Comparison of ENCODE assay signal across 8 cellular contexts in genomic region chr13:30551194-30551593, GRCh38.
DNase-seq lines count a peak whose midpoint lies in the region; ATAC-seq and TF ChIP-seq lines count a peak whose summit lies in the region.

No MANE protein-coding gene starts in this region.

- H3K27ac Mint-ChIP-seq in activated naive CD4-positive, alpha-beta T cell treated with anti-CD3 and anti-CD28 coated beads, Interleukin-2, amount 10 ng/mL, durations not matched to agents 7 days and 5 days, result no peak overlapping the region
- no peak overlapping the region for H3K27ac Mint-ChIP-seq in T-cell

- no peaks in the 10 kb centered on the region for H3K9me3 ChIP-seq in hepatocyte (ENCODE audit: low read depth)

- no peak overlapping the region for H3K4me2 ChIP-seq in hepatocyte

- no peaks in the 10 kb centered on the region for H4K20me1 ChIP-seq in hepatocyte (ENCODE audit: insufficient read depth, poor library complexity, severe bottlenecking)

- no peaks in the 10 kb centered on the region for H3K9me2 ChIP-seq in hepatocyte (replicated peaks; ENCODE audit: insufficient read depth)

- H3K4me3 Mint-ChIP-seq in activated naive CD4-positive, alpha-beta T cell treated with anti-CD3 and anti-CD28 coated beads, Interleukin-2, amount 10 ng/mL, durations not matched to agents 7 days and 5 days, result no peak overlapping the region
- no peak overlapping the region for H3K4me3 Mint-ChIP-seq in T-cell

- no peaks in the 10 kb centered on the region for H3K4me1 ChIP-seq in hepatocyte (ENCODE audit: insufficient read depth)

- no peaks in the 10 kb centered on the region for H3K27me3 Mint-ChIP-seq in activated naive CD4-positive, alpha-beta T cell treated with anti-CD3 and anti-CD28 coated beads, Interleukin-2, amount 10 ng/mL, durations not matched to agents 7 days and 5 days
- no peaks in the 10 kb centered on the region for H3K27me3 Mint-ChIP-seq in T-cell

- peak; percentile 51 for TF ChIP-seq CTCF in hepatocyte (IDR thresholded peaks at IDR 0.05; ENCODE audit: poor library complexity)

- H3K36me3 ChIP-seq in hepatocyte (replicated peaks; ENCODE audit: insufficient read depth, low read depth), result no peaks in the 10 kb centered on the region

- H3K9me3 Mint-ChIP-seq in activated naive CD4-positive, alpha-beta T cell treated with anti-CD3 and anti-CD28 coated beads, Interleukin-2, amount 10 ng/mL, durations not matched to agents 7 days and 5 days, result no peaks in the 10 kb centered on the region
- H3K9me3 Mint-ChIP-seq in T-cell, result no peaks in the 10 kb centered on the region

- 70% methylated on average over 2 of the region's 2 CpGs for WGBS in hepatocyte (ENCODE audit: low lambda C conversion rate, missing lambda C conversion rate)

- peak; percentile 41 for DNase-seq in activated naive CD4-positive, alpha-beta T cell treated with anti-CD3 and anti-CD28 coated beads, Interleukin-2, amount 10 ng/mL, durations not matched to agents 7 days and 5 days
- DNase-seq in activated naive CD4-positive, alpha-beta T cell treated with Interleukin-2 at 50 U/mL for 16 hours, result no peak
- DNase-seq in HT-29 (ENCODE audit: low spot score) (peak; percentile 74), T-cell (peak in 9 of 34 experiments; percentile 5 to 22 (median 8)), hepatocyte (ENCODE audit: low spot score) (peak; percentile 46), islet precursor cell (no peak), inferior parietal cortex (ENCODE audit: extremely low spot score) (no peak)

- no peak overlapping the region for H3K27ac ChIP-seq in hepatocyte

- no peak overlapping the region for H2AFZ ChIP-seq in hepatocyte

- H3K4me3 ChIP-seq in hepatocyte, result no peak overlapping the region

- H3K27me3 ChIP-seq in hepatocyte, result no peaks in the 10 kb centered on the region

- H3K4me1 Mint-ChIP-seq in activated naive CD4-positive, alpha-beta T cell treated with anti-CD3 and anti-CD28 coated beads, Interleukin-2, amount 10 ng/mL, durations not matched to agents 7 days and 5 days, result no peaks in the 10 kb centered on the region
- H3K4me1 Mint-ChIP-seq in T-cell, result peaks cover 0 to 2% (median 0%) of the 10 kb centered on the region in 3 donors

- no peaks in the 10 kb centered on the region for H3K79me2 ChIP-seq in hepatocyte

- ATAC-seq in T-cell (replicated peaks in 1 of 4) (peak; percentile 76 to 94 (median 84)), GM21717 (IDR thresholded peaks at IDR 0.05; ENCODE audit: unreplicated experiment) (no peak)

- no peaks in the 10 kb centered on the region for H3K36me3 Mint-ChIP-seq in activated naive CD4-positive, alpha-beta T cell treated with anti-CD3 and anti-CD28 coated beads, Interleukin-2, amount 10 ng/mL, durations not matched to agents 7 days and 5 days
- H3K36me3 Mint-ChIP-seq in T-cell, result no peaks in the 10 kb centered on the region

- CTCF ChIA-PET in activated naive CD4-positive, alpha-beta T cell treated with anti-CD3 and anti-CD28 coated beads, Interleukin-2, amount 10 ng/mL, durations not matched to agents 7 days and 5 days (lab: Charles Lee), result interaction anchor here (1.1 to 2.1 kb wide), 2 partner anchors 177 to 419 kb away, joined by 5 to 10 read pairs; no protein-coding TSS in a partner anchor
- CTCF ChIA-PET in T-cell (lab: Charles Lee), result interaction anchor here in 1 of 2 donors (0.6 kb wide), 1 partner anchor 145 kb away, joined by 3 read pairs; no protein-coding TSS in a partner anchor

- POLR2A ChIA-PET in T-cell (lab: Charles Lee), result no interaction called here

Comparison
In these comparisons a context has a peak if more than half of its experiments do, and no peak if none do; other contexts are left out.
1. DNase-seq: peak in activated naive CD4-positive, alpha-beta T cell treated with anti-CD3 and anti-CD28 coated beads, Interleukin-2, amount 10 ng/mL, durations not matched to agents 7 days and 5 days (single experiment), HT-29 (single experiment) and hepatocyte (single experiment); none in activated naive CD4-positive, alpha-beta T cell treated with Interleukin-2 at 50 U/mL for 16 hours (single experiment), islet precursor cell (single experiment) and inferior parietal cortex (single experiment).